In the genomic region with DNA sequence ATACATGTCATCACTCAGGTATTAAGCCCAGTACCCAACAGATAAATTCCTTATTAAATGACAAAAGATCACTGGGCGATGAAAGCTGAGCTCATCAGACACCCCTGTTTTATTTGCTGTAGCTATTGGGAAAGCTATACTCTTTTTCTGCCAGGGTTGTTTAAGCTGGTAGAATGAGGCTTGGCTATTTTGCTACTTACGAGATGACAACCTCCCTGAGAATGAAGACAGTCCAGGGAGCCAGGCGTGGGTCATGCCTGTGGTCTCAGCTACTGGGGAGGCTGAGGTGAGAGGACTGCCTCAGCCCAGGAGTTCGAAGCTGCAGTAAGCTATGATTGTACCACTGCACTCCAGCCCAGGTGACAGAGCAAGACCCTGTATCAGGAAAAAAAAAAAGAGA, we compare ENCODE assay signal across 18 cellular contexts.
"Had no signal": no experiment of that assay in that cellular context is flagged by ENCODE, and none has a peak within 500 bp of the region (broad histone marks: within the 10 kb centered on the region; RNA-seq: fewer than 3 reads in every experiment).

No MANE protein-coding gene starts in this region.

- H3K27ac Mint-ChIP-seq: activated CD4-positive, alpha-beta T cell treated with anti-CD3 and anti-CD28 coated beads, Interleukin-2, amount 10 ng/mL, durations not matched to agents 7 days and 5 days; activated T-cell treated with anti-CD3 and anti-CD28 coated beads, Interleukin-2, amount 50 U/mL, for 72 hours; natural killer cell treated with Interleukin-12 subunit alpha and Interleukin-12 subunit beta and Interleukin-15 and Interleukin-18, amount 100 ng/mL, for 72 hours; stimulated activated naive B cell treated with anti-CD40 and anti-IgM and Interleukin-4, amounts not matched to agents 10 μg/mL and 1 μg/mL and 100 μg/mL, for 72 hours had no signal

- ATAC-seq: activated naive CD4-positive, alpha-beta T cell treated with anti-CD3 and anti-CD28 coated beads, Interleukin-2, amount 50 U/mL, for 72 hours; activated T-cell treated with anti-CD3 and anti-CD28 coated beads, Interleukin-2, amount 50 U/mL, for 72 hours; natural killer cell treated with Interleukin-12 subunit alpha and Interleukin-12 subunit beta and Interleukin-15 and Interleukin-18, amount 100 ng/mL, for 72 hours; stimulated activated naive B cell treated with anti-CD40 and anti-IgM and Interleukin-4, amounts not matched to agents 10 μg/mL and 1 μg/mL and 100 μg/mL, for 72 hours; upper lobe of right lung had no signal

- H3K27me3 ChIP-seq: adrenal gland, esophagus squamous epithelium, hepatocyte, upper lobe of right lung had no signal

- H2AFZ ChIP-seq: hepatocyte had no signal

- DNase-seq: activated CD4-positive, alpha-beta T cell treated with anti-CD3 and anti-CD28 coated beads, Interleukin-2, amount 10 ng/mL, durations not matched to agents 7 days and 5 days; activated gamma-delta T cell; activated T-cell treated with anti-CD3 and anti-CD28 coated beads, Interleukin-2, amount 50 U/mL, for 72 hours; adrenal gland; cerebellar nuclear complex; effector CD4-positive, alpha-beta T cell; esophagus squamous epithelium; mesendoderm; nucleus accumbens; retina; stimulated activated naive B cell treated with anti-CD40 and anti-IgM and Interleukin-4, amounts not matched to agents 10 μg/mL and 1 μg/mL and 100 μg/mL, for 72 hours; T-helper 1 cell; T1000; upper lobe of right lung had no signal

- H3K4me2 ChIP-seq: hepatocyte had no signal

- H3K36me3 Mint-ChIP-seq: natural killer cell treated with Interleukin-12 subunit alpha and Interleukin-12 subunit beta and Interleukin-15 and Interleukin-18, amount 100 ng/mL, for 72 hours had no signal

- H3K27ac ChIP-seq: hepatocyte, thoracic aorta, upper lobe of right lung had no signal

- H3K4me3 Mint-ChIP-seq: activated CD4-positive, alpha-beta T cell treated with anti-CD3 and anti-CD28 coated beads, Interleukin-2, amount 10 ng/mL, durations not matched to agents 7 days and 5 days; activated T-cell treated with anti-CD3 and anti-CD28 coated beads, Interleukin-2, amount 50 U/mL, for 72 hours; natural killer cell treated with Interleukin-12 subunit alpha and Interleukin-12 subunit beta and Interleukin-15 and Interleukin-18, amount 100 ng/mL, for 72 hours; stimulated activated naive B cell treated with anti-CD40 and anti-IgM and Interleukin-4, amounts not matched to agents 10 μg/mL and 1 μg/mL and 100 μg/mL, for 72 hours had no signal

- H3K9me3 Mint-ChIP-seq: activated CD4-positive, alpha-beta T cell treated with anti-CD3 and anti-CD28 coated beads, Interleukin-2, amount 10 ng/mL, durations not matched to agents 7 days and 5 days; activated naive CD4-positive, alpha-beta T cell treated with anti-CD3 and anti-CD28 coated beads, Interleukin-2, amount 50 U/mL, for 72 hours; activated T-cell treated with anti-CD3 and anti-CD28 coated beads, Interleukin-2, amount 50 U/mL, for 72 hours; natural killer cell treated with Interleukin-12 subunit alpha and Interleukin-12 subunit beta and Interleukin-15 and Interleukin-18, amount 100 ng/mL, for 72 hours; stimulated activated naive B cell treated with anti-CD40 and anti-IgM and Interleukin-4, amounts not matched to agents 10 μg/mL and 1 μg/mL and 100 μg/mL, for 72 hours had no signal

- H3K27me3 Mint-ChIP-seq: activated CD4-positive, alpha-beta T cell treated with anti-CD3 and anti-CD28 coated beads, Interleukin-2, amount 10 ng/mL, durations not matched to agents 7 days and 5 days; natural killer cell treated with Interleukin-12 subunit alpha and Interleukin-12 subunit beta and Interleukin-15 and Interleukin-18, amount 100 ng/mL, for 72 hours; stimulated activated naive B cell treated with anti-CD40 and anti-IgM and Interleukin-4, amounts not matched to agents 10 μg/mL and 1 μg/mL and 100 μg/mL, for 72 hours had no signal

- H3K4me3 ChIP-seq: adrenal gland, esophagus squamous epithelium, hepatocyte, thoracic aorta, upper lobe of right lung had no signal

- H3K36me3 ChIP-seq: adrenal gland, esophagus squamous epithelium, thoracic aorta, upper lobe of right lung had no signal

- H3K9me3 ChIP-seq: adrenal gland, esophagus squamous epithelium, thoracic aorta, upper lobe of right lung had no signal
